Comparison of ENCODE assay signal across 19 cellular contexts in genomic region chr22:16967453-16968217, GRCh38. TPM values are rescaled to one million over a fixed set of nuclear protein-coding genes. Genes with fewer than 3 reads are reported as not detected.
DNase-seq lines count a peak whose midpoint lies in the region; ATAC-seq, FAIRE-seq and TF ChIP-seq lines count a peak whose summit lies in the region.
"Had no signal": no experiment of that assay in that cellular context is flagged by ENCODE, and none has a peak within 500 bp of the region (broad histone marks: within the 10 kb centered on the region; RNA-seq: fewer than 3 reads in every experiment).

No MANE protein-coding gene starts in this region.

- intact Hi-C loops in psoas muscle (cut with DNase I): no loop called here

- 74 to 81% methylated on average over 4 of the region's 4 CpGs for WGBS in lung, 2 donors
- WGBS in psoas muscle, 3 donors: 82 to 86% (median 85%) methylated on average over 2 to 4 of the region's 4 CpGs

- H3K27ac ChIP-seq in lung (ENCODE audit: low read depth in 1 of 2, low read length in 1 of 2) (no peak overlapping the region), psoas muscle (no peak overlapping the region)
- H3K27ac ChIP-seq: A549, C4-2B had no signal

- ATAC-seq in lung (ENCODE audit: insufficient read depth, low FRiP score) (no peak), HG03280 (IDR thresholded peaks at IDR 0.05; ENCODE audit: unreplicated experiment) (no peak), psoas muscle (no peak)
- ATAC-seq: A549 had no signal

- no peaks in the 10 kb centered on the region for H3K27me3 ChIP-seq in bronchial epithelial cell (ENCODE audit: control insufficient read depth, insufficient read depth, low read length)
- peaks cover 3% of the 10 kb centered on the region for H3K27me3 ChIP-seq in lung (ENCODE audit: control insufficient read depth, insufficient read depth)
- peaks cover 0 to 8% (median 0%) of the 10 kb centered on the region in 3 donors for H3K27me3 ChIP-seq in psoas muscle (ENCODE audit: insufficient read depth in 3 of 3, low read length in 2 of 3)
- H3K27me3 ChIP-seq: BE2C had no signal

- H3K4me3 ChIP-seq in bronchial epithelial cell (ENCODE audit: low read depth, low read length) (no peak overlapping the region), lung (no peak overlapping the region), psoas muscle (no peak overlapping the region)
- H3K4me3 ChIP-seq: A549 had no signal

- TF ChIP-seq CTCF in bronchial epithelial cell (IDR thresholded peaks at IDR 0.05; ENCODE audit: insufficient read depth, low read length, severe bottlenecking) (no peak), lung (IDR thresholded peaks at IDR 0.05; ENCODE audit: control extremely low read depth, extremely low read depth) (no peak), psoas muscle (IDR thresholded peaks at IDR 0.05) (no peak)

- DNase-seq in D341Med (ENCODE audit: low spot score) (peak; percentile 6), GM03348 (ENCODE audit: low spot score) (peak; percentile 1), bronchial epithelial cell (ENCODE audit: low read depth) (no peak), lung (ENCODE audit: low spot score) (peak; percentile 21), psoas muscle (no peak)
- DNase-seq in activated CD4-positive, alpha-beta T cell treated with anti-CD3 and anti-CD28 coated beads, Interleukin-2, amount 50 U/mL, for 48 hours: no peak
- DNase-seq: BE2C; CD4-positive, alpha-beta memory T cell; DMS153; DMS79 treated with DMSO at 0.1 percent for 48 hours; EL had no signal

- H3K9me3 ChIP-seq in lung (ENCODE audit: control insufficient read depth in 2 of 2, insufficient read depth in 1 of 2, low read length in 1 of 2): peaks cover 0 to 8% of the 10 kb centered on the region in 2 donors
- no peaks in the 10 kb centered on the region for H3K9me3 ChIP-seq in psoas muscle
- H3K9me3 ChIP-seq: A549, BE2C had no signal

- peak; percentile 40 for FAIRE-seq in bronchial epithelial cell (lab: Jason Lieb, UNC)
- FAIRE-seq: A549, D721Med, G401.6, GM12892, H54 had no signal

- H3K36me3 ChIP-seq in bronchial epithelial cell (ENCODE audit: control insufficient read depth, insufficient read depth, low read length): no peaks in the 10 kb centered on the region
- H3K36me3 ChIP-seq in lung (ENCODE audit: control insufficient read depth in 2 of 2, insufficient read depth in 2 of 2, low read length in 2 of 2): no peaks in the 10 kb centered on the region
- H3K36me3 ChIP-seq in psoas muscle (ENCODE audit: insufficient read depth in 1 of 2, low read depth in 1 of 2): no peaks in the 10 kb centered on the region
- H3K36me3 ChIP-seq: BE2C had no signal

- no peaks in the 10 kb centered on the region for H3K4me1 ChIP-seq in lung (ENCODE audit: control insufficient read depth in 2 of 2, insufficient read depth in 2 of 2, low read length in 2 of 2)
- no peaks in the 10 kb centered on the region for H3K4me1 ChIP-seq in psoas muscle
- H3K4me1 ChIP-seq: A549, BE2C had no signal

RNA-seq across cellular contexts. Expression of gene GAB4, which starts 40.4 kb away (rescaled TPM):
- total RNA-seq in bronchial epithelial cell (not detected in 2 replicates), lung (not detected), psoas muscle (not detected)
- polyA plus RNA-seq in lung (not detected), psoas muscle (not detected)
- total RNA-seq: CD4-positive, alpha-beta memory T cell had no signal
- polyA plus RNA-seq: A549; AG04450; CD4-positive, alpha-beta memory T cell had no signal

Comparison
In these comparisons a context has a peak if more than half of its experiments do, and no peak if none do; other contexts are left out.
1. DNase-seq: peak in D341Med (single experiment), GM03348 (single experiment) and lung (single experiment); none in bronchial epithelial cell (single experiment), activated CD4-positive, alpha-beta T cell treated with anti-CD3 and anti-CD28 coated beads, Interleukin-2, amount 50 U/mL, for 48 hours (0 of 2) and psoas muscle (0 of 2).